ENCODE assay signal across 25 cellular contexts in genomic region chr4:140213116-140213515, GRCh38. TPM values are rescaled to one million over a fixed set of nuclear protein-coding genes. Genes with fewer than 3 reads are reported as not detected.
A peak's percentile ranks its signal among the peaks of the same experiment; 100 is the strongest.
DNase-seq lines count a peak whose midpoint lies in the region; ATAC-seq and TF ChIP-seq lines count a peak whose summit lies in the region.
"Had no signal": no experiment of that assay in that cellular context is flagged by ENCODE, and none has a peak within 500 bp of the region (broad histone marks: within the 10 kb centered on the region; RNA-seq: fewer than 3 reads in every experiment).

No MANE protein-coding gene starts in this region.

- H3K9me2 ChIP-seq in hepatocyte (replicated peaks; ENCODE audit: insufficient read depth): no peaks in the 10 kb centered on the region

- peak overlapping the region; percentile 32 for H3K4me2 ChIP-seq in hepatocyte

- peak overlapping the region; percentile 84 for H3K27ac ChIP-seq in colonic mucosa
- H3K27ac ChIP-seq in hepatocyte: peak overlapping the region; percentile 86
- peak overlapping the region; percentile 78 to 85 (median 80) for H3K27ac ChIP-seq in transverse colon
- H3K27ac ChIP-seq: ascending aorta, tibial artery, WERI-Rb-1 had no signal

- H2AFZ ChIP-seq in hepatocyte: no peak overlapping the region

- H3K79me2 ChIP-seq in hepatocyte: no peaks in the 10 kb centered on the region

- intact Hi-C loops in colonic mucosa (cut with DNase I) (no loop called here), transverse colon (cut with DNase I; ENCODE audit: low total_unique reads) (no loop called here), sciatic nerve (cut with DNase I) (no loop called here)

- H3K9me3 ChIP-seq in colonic mucosa (no peaks in the 10 kb centered on the region), hepatocyte (ENCODE audit: low read depth) (no peaks in the 10 kb centered on the region), transverse colon (no peaks in the 10 kb centered on the region)
- H3K9me3 ChIP-seq: ascending aorta, esophagus squamous epithelium, HAP-1, tibial artery had no signal

- no peaks in the 10 kb centered on the region for H3K27me3 ChIP-seq in colonic mucosa
- H3K27me3 ChIP-seq in hepatocyte: no peaks in the 10 kb centered on the region
- no peaks in the 10 kb centered on the region for H3K27me3 ChIP-seq in transverse colon
- H3K27me3 ChIP-seq: ascending aorta, esophagus squamous epithelium, tibial artery had no signal

- TF ChIP-seq EP300 in transverse colon (IDR thresholded peaks at IDR 0.05; ENCODE audit: low read depth): no peak

- TF ChIP-seq POLR2A in transverse colon (IDR thresholded peaks at IDR 0.05): peak; percentile 62

- H3K9ac ChIP-seq in colonic mucosa (ENCODE audit: low read depth in 2 of 2, low read length in 2 of 2): peak overlapping the region in 1 of 2 donors; percentile 67

- DNase-seq in LoVo (ENCODE audit: low spot score) (peak; percentile 34), colonic mucosa (peak; percentile 78), hepatocyte (ENCODE audit: low spot score) (peak; percentile 40), transverse colon (peak; percentile 58), NK-92 (lab: John Stamatoyannopoulos, UW; ENCODE audit: unreplicated experiment) (no peak), sciatic nerve (ENCODE audit: low spot score) (no peak)
- DNase-seq: activated gamma-delta T cell treated with Interleukin-2 at 50 U/mL for 16 hours; activated naive CD8-positive, alpha-beta T cell treated with anti-CD3 and anti-CD28 coated beads, Interleukin-2, amount 10 ng/mL, durations not matched to agents 7 days and 5 days; activated T-cell treated with anti-CD3 and anti-CD28 coated beads, Interleukin-2, amount 50 U/mL, for 48 hours; C1 segment of cervical spinal cord; COR-L47; dermis blood vessel endothelial cell; esophagus squamous epithelium; immature natural killer cell; naive B cell; NCI-H146; NCI-H446 treated with DMSO at 0.1 percent for 48 hours; NCI-H82; stimulated activated CD4-positive, alpha-beta T cell treated with anti-CD3 and anti-CD28 coated beads, Interleukin-4, amount 100 ng/mL, for 24 hours; T-cell; tibial artery; WERI-Rb-1 had no signal

- H4K20me1 ChIP-seq in hepatocyte (ENCODE audit: insufficient read depth, poor library complexity, severe bottlenecking): no peaks in the 10 kb centered on the region

- no peaks in the 10 kb centered on the region for H3K4me1 ChIP-seq in colonic mucosa
- H3K4me1 ChIP-seq in hepatocyte (ENCODE audit: insufficient read depth): peaks cover 7% of the 10 kb centered on the region
- H3K4me1 ChIP-seq in transverse colon: peaks cover 0 to 30% (median 21%) of the 10 kb centered on the region in 4 donors
- H3K4me1 ChIP-seq: ascending aorta, HAP-1, tibial artery had no signal

- H3K36me3 ChIP-seq in colonic mucosa (no peaks in the 10 kb centered on the region), hepatocyte (replicated peaks; ENCODE audit: insufficient read depth, low read depth) (no peaks in the 10 kb centered on the region), transverse colon (no peaks in the 10 kb centered on the region)
- H3K36me3 ChIP-seq: ascending aorta, esophagus squamous epithelium, HAP-1, tibial artery, WERI-Rb-1 had no signal

- WGBS in hepatocyte (ENCODE audit: low lambda C conversion rate, missing lambda C conversion rate): 55% methylated on average over 3 of the region's 3 CpGs
- WGBS in transverse colon (ENCODE audit: low coverage in 1 of 2), 2 donors: 34 to 50% methylated on average over 1 to 3 of the region's 3 CpGs

- H3K4me3 ChIP-seq in colonic mucosa: no peak overlapping the region
- no peak overlapping the region for H3K4me3 ChIP-seq in hepatocyte
- peak overlapping the region in 1 of 4 donors; percentile 11 for H3K4me3 ChIP-seq in transverse colon
- H3K4me3 ChIP-seq: ascending aorta, esophagus squamous epithelium, HAP-1, tibial artery had no signal

- TF ChIP-seq CTCF in colonic mucosa (IDR thresholded peaks at IDR 0.05) (no peak), hepatocyte (IDR thresholded peaks at IDR 0.05; ENCODE audit: poor library complexity) (no peak), transverse colon (IDR thresholded peaks at IDR 0.05) (no peak)

- ATAC-seq in GM18519 (IDR thresholded peaks at IDR 0.05; ENCODE audit: low FRiP score, unreplicated experiment) (no peak), sciatic nerve (no peak)
- ATAC-seq: T-cell had no signal

- in situ Hi-C loops in transverse colon (cut with MboI; ENCODE audit: low pct_ligation_motif_present in 1 of 4, low pct_unique_long_range_greater_than_20kb in 1 of 4, low sequenced_read_pairs in 3 of 4): no loop called here

RNA-seq across cellular contexts. Expression of gene MAML3, which starts 59.1 kb away (rescaled TPM):
- 10 to 100 TPM in 1 of 2 donors, 1 to 10 TPM in 1; 9.3 to 10.1 TPM for total RNA-seq in colonic mucosa
- 8.7 and 11.2 TPM in 2 replicates for total RNA-seq in hepatocyte
- polyA plus RNA-seq in hepatocyte: 4.1 TPM in 2 replicates
- 10 to 100 TPM; 16.1 to 40.0 (median 18.1) TPM for total RNA-seq in transverse colon
- total RNA-seq in sciatic nerve: 11.0 TPM

Comparison
In these comparisons a context has a peak if more than half of its experiments do, and no peak if none do; other contexts are left out.
1. DNase-seq: peak in LoVo (single experiment), colonic mucosa (single experiment), hepatocyte (single experiment) and transverse colon (single experiment); none in NK-92 (single experiment) and sciatic nerve (single experiment).
2. Peak in every context shown above with its lines, with median percentiles within 50 percentile points of each other: H3K27ac ChIP-seq.